In the genomic region with DNA sequence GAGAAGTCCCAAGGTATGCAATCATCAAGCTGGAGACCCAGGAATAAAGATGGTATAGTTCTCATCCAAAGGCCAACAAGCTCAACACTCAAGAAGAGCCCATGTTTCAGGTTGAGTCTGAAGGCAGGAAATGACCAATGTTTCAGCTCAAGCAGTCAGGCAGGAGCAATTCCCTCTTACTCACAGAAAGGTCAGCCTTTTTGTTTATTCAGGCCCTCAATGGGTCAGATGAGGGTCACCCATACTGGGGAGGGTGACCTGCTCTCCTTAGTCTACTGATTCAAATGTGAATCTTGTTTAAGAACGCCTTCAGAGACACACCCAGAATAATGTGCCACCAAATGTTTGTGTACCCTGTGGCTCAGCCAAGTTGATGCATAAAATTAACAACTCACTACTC, we compare ENCODE assay signal across 23 cellular contexts.
DNase-seq lines count a peak whose midpoint lies in the region; ATAC-seq, FAIRE-seq and TF ChIP-seq lines count a peak whose summit lies in the region.
"Had no signal": no experiment of that assay in that cellular context is flagged by ENCODE, and none has a peak within 500 bp of the region (broad histone marks: within the 10 kb centered on the region; RNA-seq: fewer than 3 reads in every experiment).

No MANE protein-coding gene starts in this region.

- no peaks in the 10 kb centered on the region for H3K36me3 ChIP-seq in Panc1 (ENCODE audit: control insufficient read depth, insufficient read depth, low read length)
- no peaks in the 10 kb centered on the region for H3K36me3 ChIP-seq in fibroblast of lung (ENCODE audit: control insufficient read depth, insufficient read depth, low read length)
- no peaks in the 10 kb centered on the region for H3K36me3 ChIP-seq in osteoblast (ENCODE audit: insufficient read depth, low read length)
- H3K36me3 ChIP-seq: heart left ventricle, left ventricle myocardium inferior, SJSA1, vagina had no signal

- DNase-seq in H54 (ENCODE audit: insufficient read length, low spot score) = peak; percentile 23
- peak; percentile 64 for DNase-seq in Panc1 (ENCODE audit: low read depth, low spot score)
- DNase-seq in fibroblast of lung (ENCODE audit: low read depth in 2 of 2) = peak; percentile 49 to 62
- no peak for DNase-seq in osteoblast (ENCODE audit: insufficient read length, low spot score, missing footprints)
- DNase-seq in DMS153 (lab: John Stamatoyannopoulos, UW) = no peak
- no peak for DNase-seq in NCI-H1417 treated with DMSO at 0.1 percent for 48 hours (lab: John Stamatoyannopoulos, UW)
- no peak for DNase-seq in cortex of kidney (lab: John Stamatoyannopoulos, UW)
- DNase-seq: activated CD4-positive, alpha-beta T cell treated with anti-CD3 and anti-CD28 coated beads, Interleukin-2, amount 50 U/mL, for 1 hour; activated naive CD8-positive, alpha-beta T cell treated with anti-CD3 and anti-CD28 coated beads, Interleukin-2, amount 10 ng/mL, durations not matched to agents 7 days and 5 days; DMS53; effector memory CD8-positive, alpha-beta T cell; heart left ventricle; left ventricle myocardium inferior; NCI-H1092 treated with DMSO at 0.1 percent for 48 hours; NCI-H2029; NCI-H446 treated with DMSO at 0.1 percent for 48 hours; small intestine; stimulated activated CD4-positive, alpha-beta T cell treated with anti-CD3 and anti-CD28 coated beads, Interleukin-2, amount 100 ng/mL, for 24 hours; stimulated activated naive B cell treated with anti-CD40 and anti-IgM and Interleukin-4, amounts not matched to agents 10 μg/mL and 1 μg/mL and 100 μg/mL, for 72 hours; testis had no signal

- TF ChIP-seq CTCF in Panc1 (IDR thresholded peaks at IDR 0.05) (no peak), fibroblast of lung (conservative IDR thresholded peaks at IDR 0.05 in 1 of 2, IDR thresholded peaks at IDR 0.05 in 1 of 2; ENCODE audit: low read depth in 1 of 2, low read length in 2 of 2) (no peak), osteoblast (IDR thresholded peaks at IDR 0.05; ENCODE audit: extremely low read depth, low read depth, low read length) (no peak)

- ATAC-seq in Panc1 (no peak), HG03457 (IDR thresholded peaks at IDR 0.05; ENCODE audit: unreplicated experiment) (no peak)
- ATAC-seq: effector memory CD8-positive, alpha-beta T cell; heart left ventricle had no signal

- no peak for TF ChIP-seq POLR2A in H54 (IDR thresholded peaks at IDR 0.05; ENCODE audit: low read depth, low read length)

- peak; percentile 99 for FAIRE-seq in H54 (lab: Jason Lieb, UNC)

- H3K9me3 ChIP-seq in Panc1 (ENCODE audit: control insufficient read depth, insufficient read depth, low read depth, low read length) (no peaks in the 10 kb centered on the region), fibroblast of lung (ENCODE audit: control insufficient read depth, insufficient read depth, low read depth, low read length) (no peaks in the 10 kb centered on the region), osteoblast (ENCODE audit: low read depth, low read length) (no peaks in the 10 kb centered on the region)
- H3K9me3 ChIP-seq: heart left ventricle, left ventricle myocardium inferior, SJSA1, testis, vagina had no signal

- in situ Hi-C loops in Panc1 (cut with HindIII; ENCODE audit: low pct_unique_long_range_greater_than_20kb, low sequenced_read_pairs) = no loop called here

- POLR2A ChIA-PET in Panc1 (lab: Charles Lee) = no interaction called here

- H3K9ac ChIP-seq in fibroblast of lung (ENCODE audit: insufficient read depth, low read length) = no peak overlapping the region

- H2AFZ ChIP-seq in fibroblast of lung (ENCODE audit: low read length) (no peak overlapping the region), osteoblast (ENCODE audit: low read length) (peak overlapping the region; percentile 57)

- intact Hi-C loops in Panc1 (cut with micrococcal nuclease; ENCODE audit: unreplicated experiment) = no loop called here

- H3K4me1 ChIP-seq in Panc1 (ENCODE audit: control insufficient read depth, insufficient read depth, low read length) = no peaks in the 10 kb centered on the region
- H3K4me1 ChIP-seq in fibroblast of lung (ENCODE audit: control insufficient read depth, extremely low read depth, insufficient read depth, low read length) = no peaks in the 10 kb centered on the region
- H3K4me1 ChIP-seq in osteoblast (ENCODE audit: insufficient read depth, low read length) = peaks cover 19% of the 10 kb centered on the region
- H3K4me1 ChIP-seq: heart left ventricle, left ventricle myocardium inferior, SJSA1, testis had no signal

- H3K4me3 ChIP-seq in Panc1 (ENCODE audit: low read depth in 2 of 2, low read length in 2 of 2) (no peak overlapping the region), fibroblast of lung (replicated peaks in 1 of 4; ENCODE audit: control extremely low read depth in 1 of 4, insufficient read depth in 1 of 4, low read depth in 3 of 4, low read length in 4 of 4) (no peak overlapping the region), osteoblast (ENCODE audit: insufficient read depth, low read length) (no peak overlapping the region)
- H3K4me3 ChIP-seq: heart left ventricle, left ventricle myocardium inferior, SJSA1, testis, vagina had no signal

- no TSS peak for BruUV-seq in Panc1 (replicated peaks; lab: Mats Ljungman, UMichigan)

- CTCF ChIA-PET in Panc1 (lab: Charles Lee) = interaction anchor here (0.6 kb wide), 1 partner anchor 293 kb away, joined by 3 read pairs; no protein-coding TSS in a partner anchor

- H4K20me1 ChIP-seq in fibroblast of lung (ENCODE audit: control insufficient read depth, extremely low read depth, insufficient read depth, low read length) (no peaks in the 10 kb centered on the region), osteoblast (ENCODE audit: insufficient read depth, low read length) (no peaks in the 10 kb centered on the region)

- no peaks in the 10 kb centered on the region for H3K27me3 ChIP-seq in Panc1 (ENCODE audit: control insufficient read depth, insufficient read depth, low read length)
- no peaks in the 10 kb centered on the region for H3K27me3 ChIP-seq in fibroblast of lung (ENCODE audit: control insufficient read depth, insufficient read depth, low read length)
- H3K27me3 ChIP-seq in osteoblast (ENCODE audit: insufficient read depth, low read length) = no peaks in the 10 kb centered on the region
- H3K27me3 ChIP-seq: heart left ventricle, SJSA1, testis, vagina had no signal

- peak overlapping the region; percentile 19 for H3K4me2 ChIP-seq in fibroblast of lung (ENCODE audit: extremely low read depth, insufficient read depth, low read length)
- H3K4me2 ChIP-seq in osteoblast (ENCODE audit: insufficient read depth, low read length) = peak overlapping the region; percentile 27

- H3K79me2 ChIP-seq in fibroblast of lung (ENCODE audit: control insufficient read depth, insufficient read depth, low read length) (no peaks in the 10 kb centered on the region), osteoblast (ENCODE audit: insufficient read depth, low read length) (no peaks in the 10 kb centered on the region)

- H3K27ac ChIP-seq in Panc1 (ENCODE audit: low read length) = no peak overlapping the region
- H3K27ac ChIP-seq in fibroblast of lung (ENCODE audit: insufficient read depth, low read length) = no peak overlapping the region
- H3K27ac ChIP-seq in osteoblast (ENCODE audit: low read depth, low read length) = no peak overlapping the region
- H3K27ac ChIP-seq: heart left ventricle, left ventricle myocardium inferior, SJSA1, testis, vagina had no signal

Comparison
In these comparisons a context has a peak if more than half of its experiments do, and no peak if none do; other contexts are left out.
1. DNase-seq: peak in H54 (single experiment), Panc1 (single experiment) and fibroblast of lung (2 of 2); none in osteoblast (single experiment), DMS153 (single experiment), NCI-H1417 treated with DMSO at 0.1 percent for 48 hours (single experiment) and cortex of kidney (single experiment).